8 cellular contexts compared by ENCODE assay signal in genomic region chr5:154610321-154611154, GRCh38.
A peak's percentile ranks its signal among the peaks of the same experiment; 100 is the strongest.
DNase-seq lines count a peak whose midpoint lies in the region; ATAC-seq and TF ChIP-seq lines count a peak whose summit lies in the region.

No MANE protein-coding gene starts in this region.

- no peaks in the 10 kb centered on the region for H3K36me3 ChIP-seq in KMS-11 (ENCODE audit: insufficient read depth)
- H3K36me3 ChIP-seq in heart right ventricle = no peaks in the 10 kb centered on the region
- no peaks in the 10 kb centered on the region for H3K36me3 ChIP-seq in trophoblast cell (ENCODE audit: control insufficient read depth in 1 of 2, insufficient read depth in 2 of 2, low read length in 2 of 2)
- H3K36me3 ChIP-seq in uterus = no peaks in the 10 kb centered on the region

- no peak overlapping the region for H3K27ac Mint-ChIP-seq in activated naive CD8-positive, alpha-beta T cell treated with anti-CD3 and anti-CD28 coated beads for 36 hours

- H4K91ac ChIP-seq in trophoblast cell (ENCODE audit: low read depth, low read length) = peak overlapping the region; percentile 96

- H2BK5ac ChIP-seq in trophoblast cell (ENCODE audit: low read depth, low read length, poor library complexity) = peak overlapping the region; percentile 91

- peak overlapping the region; percentile 98 for H3K14ac ChIP-seq in trophoblast cell (ENCODE audit: low read length)

- TF ChIP-seq CTCF in KMS-11 (conservative IDR thresholded peaks at IDR 0.05; ENCODE audit: low read depth, low read length) = peak; percentile 68
- TF ChIP-seq CTCF in heart right ventricle (IDR thresholded peaks at IDR 0.05) = peak; percentile 59 to 86 (median 82)
- TF ChIP-seq CTCF in uterus (IDR thresholded peaks at IDR 0.05) = peak; percentile 25 to 62 (median 40)

- H3K27me3 Mint-ChIP-seq in activated naive CD8-positive, alpha-beta T cell treated with anti-CD3 and anti-CD28 coated beads for 36 hours = peaks cover 79% of the 10 kb centered on the region

- peaks cover 51% of the 10 kb centered on the region for H3K79me1 ChIP-seq in trophoblast cell (ENCODE audit: low read length)

- no peaks in the 10 kb centered on the region for H3K36me3 Mint-ChIP-seq in activated naive CD8-positive, alpha-beta T cell treated with anti-CD3 and anti-CD28 coated beads for 36 hours

- H3K9ac ChIP-seq in KMS-11 (no peak overlapping the region), trophoblast cell (ENCODE audit: low read length) (peak overlapping the region; percentile 68)

- H3K4me2 ChIP-seq in KMS-11 = peak overlapping the region; percentile 71
- peak overlapping the region; percentile 67 for H3K4me2 ChIP-seq in trophoblast cell (ENCODE audit: low read length)

- no peak for TF ChIP-seq POLR2A in uterus (IDR thresholded peaks at IDR 0.05)

- no peak overlapping the region for H3K4me3 Mint-ChIP-seq in activated naive CD8-positive, alpha-beta T cell treated with anti-CD3 and anti-CD28 coated beads for 36 hours

- H3K23ac ChIP-seq in trophoblast cell (ENCODE audit: low read length) = no peak overlapping the region

- peak overlapping the region; percentile 91 for H2AFZ ChIP-seq in KMS-11 (ENCODE audit: low read depth)
- H2AFZ ChIP-seq in trophoblast cell (ENCODE audit: insufficient read depth, low read length, poor library complexity) = peak overlapping the region; percentile 94

- WGBS in heart right ventricle, 2 donors = 2 to 3% methylated on average over 49 to 50 of the region's 50 CpGs
- WGBS in trophoblast cell (ENCODE audit: extremely low coverage, insufficient coverage, insufficient read length) = no CpG with 5 or more reads among the region's 50 CpGs

- H3K9me3 Mint-ChIP-seq in activated naive CD8-positive, alpha-beta T cell treated with anti-CD3 and anti-CD28 coated beads for 36 hours = no peaks in the 10 kb centered on the region

- no peaks in the 10 kb centered on the region for H4K20me1 ChIP-seq in KMS-11 (ENCODE audit: insufficient read depth)

- H3K18ac ChIP-seq in trophoblast cell (ENCODE audit: low read length) = peak overlapping the region; percentile 96

- peak overlapping the region; percentile 100 for H2BK12ac ChIP-seq in trophoblast cell (ENCODE audit: low read length)

- peak overlapping the region; percentile 94 for H3K4ac ChIP-seq in trophoblast cell (ENCODE audit: low read depth, low read length)

- H3K9me3 ChIP-seq in heart right ventricle (peaks cover 0 to 3% (median 0%) of the 10 kb centered on the region in 11 donors), trophoblast cell (ENCODE audit: insufficient read depth, low read depth, low read length) (peaks cover 2% of the 10 kb centered on the region), uterus (no peaks in the 10 kb centered on the region)

- H3K4me1 ChIP-seq in KMS-11 (ENCODE audit: low read depth, poor library complexity, severe bottlenecking) (no peaks in the 10 kb centered on the region), heart right ventricle (peaks cover 5 to 18% (median 13%) of the 10 kb centered on the region in 9 donors), trophoblast cell (ENCODE audit: control insufficient read depth in 1 of 2, insufficient read depth in 2 of 2, low read length in 2 of 2) (peaks cover 38 to 47% of the 10 kb centered on the region in 2 experiments), uterus (peaks cover 0 to 9% of the 10 kb centered on the region in 2 donors)

- H3K4me3 ChIP-seq in KMS-11 (IDR thresholded peaks at IDR 0.05; ENCODE audit: insufficient read depth, low read depth, low read length) = no peak overlapping the region
- peak overlapping the region in 9 of 10 donors; percentile 10 to 48 (median 36) for H3K4me3 ChIP-seq in heart right ventricle
- H3K4me3 ChIP-seq in trophoblast cell (ENCODE audit: low read depth, low read length) = peak overlapping the region; percentile 37
- no peak overlapping the region for H3K4me3 ChIP-seq in uterus

- H2AK5ac ChIP-seq in trophoblast cell (ENCODE audit: low read length) = peak overlapping the region; percentile 90

- peak overlapping the region; percentile 91 for H4K8ac ChIP-seq in trophoblast cell (ENCODE audit: low read depth, low read length)

- H3K27me3 ChIP-seq in KMS-11 (ENCODE audit: insufficient read depth, low read depth) (no peaks in the 10 kb centered on the region), heart right ventricle (peaks cover 5 to 78% (median 62%) of the 10 kb centered on the region in 7 donors), trophoblast cell (ENCODE audit: insufficient read depth, low read length) (no peaks in the 10 kb centered on the region), uterus (peaks cover 5 to 24% of the 10 kb centered on the region in 2 donors)

- H3K27ac ChIP-seq in KMS-11 (no peak overlapping the region), heart right ventricle (no peak overlapping the region), trophoblast cell (ENCODE audit: low read depth, low read length) (no peak overlapping the region), uterus (no peak overlapping the region)

- no peaks in the 10 kb centered on the region for H3K79me2 ChIP-seq in KMS-11 (ENCODE audit: insufficient read depth, low read depth)
- peaks cover 15% of the 10 kb centered on the region for H3K79me2 ChIP-seq in trophoblast cell (ENCODE audit: control insufficient read depth, insufficient read depth, low read length, poor library complexity)

- in situ Hi-C loops in G401 (cut with HindIII; ENCODE audit: low sequenced_read_pairs) = no loop called here

- DNase-seq in G401 (ENCODE audit: low spot score) (peak; percentile 40), SHP77 (lab: John Stamatoyannopoulos, UW) (peak; percentile 51 to 53), heart right ventricle (peak; percentile 56 to 66), trophoblast cell (peak; percentile 61 to 82), uterus (peak; percentile 17 to 24)
- peak; percentile 83 for DNase-seq in activated naive CD8-positive, alpha-beta T cell treated with anti-CD3 and anti-CD28 coated beads for 36 hours

- H3K4me1 Mint-ChIP-seq in activated naive CD8-positive, alpha-beta T cell treated with anti-CD3 and anti-CD28 coated beads for 36 hours = peaks cover 5% of the 10 kb centered on the region

- H4K12ac ChIP-seq in trophoblast cell (ENCODE audit: low read depth, low read length) = peak overlapping the region; percentile 46

- ATAC-seq in GM21737 (IDR thresholded peaks at IDR 0.05; ENCODE audit: unreplicated experiment) (peak; percentile 88), heart right ventricle (peak; percentile 86 to 93 (median 92))

- H2BK120ac ChIP-seq in trophoblast cell (ENCODE audit: insufficient read depth, low read length, poor library complexity) = peak overlapping the region; percentile 97

- intact Hi-C loops in heart right ventricle (cut with DNase I) (loop anchor here in 8 of 10 donors (1.0 to 2.0 kb wide), 4 partner anchors 90 to 144 kb away; no protein-coding TSS in a partner anchor), uterus (cut with DNase I; ENCODE audit: low total_unique reads) (no loop called here)

Comparison
In these comparisons a context has a peak if more than half of its experiments do, and no peak if none do; other contexts are left out.
1. DNase-seq: peak in every context shown above with its lines; median percentile 83 in activated naive CD8-positive, alpha-beta T cell treated with anti-CD3 and anti-CD28 coated beads for 36 hours; 72 in trophoblast cell; 61 in heart right ventricle; 52 in SHP77; 40 in G401; 20 in uterus.
2. H3K4me3 ChIP-seq: peak in heart right ventricle (9 of 10) and trophoblast cell (single experiment); none in KMS-11 (single experiment) and uterus (0 of 2).
3. Peak in every context shown above with its lines, with median percentiles within 50 percentile points of each other: CTCF ChIP-seq.